ENCODE assay signal across 13 cellular contexts in the genomic region with DNA sequence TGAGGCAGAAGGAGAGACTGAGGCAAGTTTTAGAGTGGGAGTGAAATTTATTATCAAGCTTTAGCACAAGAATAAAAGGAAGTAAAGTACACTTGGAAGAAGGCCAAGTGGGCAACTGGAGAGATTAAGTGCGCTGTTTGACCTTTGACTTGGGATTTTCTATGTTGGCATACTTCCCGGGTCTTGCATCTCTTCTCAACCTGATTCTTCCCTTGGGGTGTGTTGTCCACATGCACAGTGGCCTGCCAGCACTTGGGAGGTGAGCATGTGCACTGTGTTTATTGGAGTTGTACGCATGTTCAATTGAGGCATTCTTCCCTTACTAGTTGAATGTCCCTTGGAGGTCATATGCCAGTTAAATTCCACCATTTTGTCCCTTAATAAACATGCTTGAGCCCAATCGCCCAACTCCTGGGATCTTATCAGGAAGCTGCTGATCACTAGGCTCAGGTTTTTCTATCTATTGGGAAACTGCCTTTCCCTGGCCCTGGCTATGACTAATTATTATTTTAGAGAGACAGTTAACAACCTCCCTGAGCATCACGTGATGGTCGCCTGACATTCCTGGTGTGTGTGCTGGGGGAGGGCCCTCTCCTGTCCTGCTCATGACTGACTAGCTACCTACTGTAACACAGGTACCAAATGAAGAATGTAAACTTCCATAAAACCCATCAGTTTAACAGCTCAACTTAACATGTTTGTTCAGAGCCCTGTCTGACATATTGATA.
DNase-seq lines count a peak whose midpoint lies in the region; ATAC-seq, FAIRE-seq and TF ChIP-seq lines count a peak whose summit lies in the region.
"Had no signal": no experiment of that assay in that cellular context is flagged by ENCODE, and none has a peak within 500 bp of the region (broad histone marks: within the 10 kb centered on the region; RNA-seq: fewer than 3 reads in every experiment).

No MANE protein-coding gene starts in this region.

- H3K27me3 ChIP-seq in SJCRH30 (no peaks in the 10 kb centered on the region), foreskin keratinocyte (no peaks in the 10 kb centered on the region), transverse colon (no peaks in the 10 kb centered on the region)

- DNase-seq in NCI-H2196 (lab: John Stamatoyannopoulos, UW; ENCODE audit: unreplicated experiment) (peak; percentile 34), NCI-H2196 treated with DMSO at 0.1 percent for 48 hours (lab: John Stamatoyannopoulos, UW; ENCODE audit: unreplicated experiment) (no peak), SJCRH30 (peak; percentile 64 to 78), foreskin keratinocyte (peak; percentile 61 to 83), transverse colon (peak; percentile 57), H54 (ENCODE audit: insufficient read length, low spot score) (no peak)
- no peak for DNase-seq in activated CD8-positive, alpha-beta memory T cell treated with anti-CD3 and anti-CD28 coated beads, Interleukin-2, amount 50 U/mL, for 4 hours
- no peak for DNase-seq in stimulated activated CD4-positive, alpha-beta T cell treated with anti-CD3 and anti-CD28 coated beads, Interleukin-1b, Interleukin-23, amount 100 ng/mL, for 48 hours
- DNase-seq: activated CD4-positive, CD25-positive, alpha-beta regulatory T cell; NCI-H1436 had no signal

- TF ChIP-seq CTCF in foreskin keratinocyte (conservative IDR thresholded peaks at IDR 0.05) (no peak), transverse colon (IDR thresholded peaks at IDR 0.05) (no peak)

- H3K27ac ChIP-seq in SJCRH30 (no peak overlapping the region), foreskin keratinocyte (no peak overlapping the region), transverse colon (peak overlapping the region in 1 of 4 donors; percentile 5)
- H3K27ac ChIP-seq: parathyroid adenoma had no signal

- intact Hi-C loops in transverse colon (cut with DNase I; ENCODE audit: low total_unique reads) = no loop called here

- TF ChIP-seq POLR2A in transverse colon (IDR thresholded peaks at IDR 0.05) = no peak
- no peak for TF ChIP-seq POLR2A in H54 (IDR thresholded peaks at IDR 0.05; ENCODE audit: low read depth, low read length)

- peaks cover 16% of the 10 kb centered on the region for H3K4me1 ChIP-seq in SJCRH30
- peaks cover 25% of the 10 kb centered on the region for H3K4me1 ChIP-seq in foreskin keratinocyte
- peaks cover 3 to 20% (median 14%) of the 10 kb centered on the region in 4 donors for H3K4me1 ChIP-seq in transverse colon
- H3K4me1 ChIP-seq: parathyroid adenoma had no signal

- H3K36me3 ChIP-seq in SJCRH30 (no peaks in the 10 kb centered on the region), transverse colon (no peaks in the 10 kb centered on the region)

- 0 out of 2 replicates have a peak, but pooled peaks cover 5% of the 10 kb centered on the region for H3K9me3 ChIP-seq in SJCRH30 (replicated peaks)
- H3K9me3 ChIP-seq in transverse colon = peaks cover 0 to 4% of the 10 kb centered on the region in 2 donors

- TF ChIP-seq EP300 in transverse colon (IDR thresholded peaks at IDR 0.05; ENCODE audit: low read depth) = no peak

- H3K4me3 ChIP-seq in SJCRH30 (no peak overlapping the region), transverse colon (no peak overlapping the region)

- in situ Hi-C loops in transverse colon (cut with MboI; ENCODE audit: low pct_ligation_motif_present in 1 of 4, low pct_unique_long_range_greater_than_20kb in 1 of 4, low sequenced_read_pairs in 3 of 4) = no loop called here

- ATAC-seq in foreskin keratinocyte = peak; percentile 89

- 51 to 58% methylated on average over 4 to 6 of the region's 6 CpGs for WGBS in transverse colon (ENCODE audit: low coverage in 1 of 2), 2 donors

- FAIRE-seq in H54 (lab: Jason Lieb, UNC) = no peak
- FAIRE-seq: A204.1, colon had no signal

Comparison
In these comparisons a context has a peak if more than half of its experiments do, and no peak if none do; other contexts are left out.
1. DNase-seq: peak in NCI-H2196 (single experiment), SJCRH30 (2 of 2), foreskin keratinocyte (2 of 2) and transverse colon (single experiment); none in NCI-H2196 treated with DMSO at 0.1 percent for 48 hours (single experiment), activated CD8-positive, alpha-beta memory T cell treated with anti-CD3 and anti-CD28 coated beads, Interleukin-2, amount 50 U/mL, for 4 hours (single experiment), stimulated activated CD4-positive, alpha-beta T cell treated with anti-CD3 and anti-CD28 coated beads, Interleukin-1b, Interleukin-23, amount 100 ng/mL, for 48 hours (single experiment) and H54 (single experiment).